33 cellular contexts compared by ENCODE assay signal in the genomic region with DNA sequence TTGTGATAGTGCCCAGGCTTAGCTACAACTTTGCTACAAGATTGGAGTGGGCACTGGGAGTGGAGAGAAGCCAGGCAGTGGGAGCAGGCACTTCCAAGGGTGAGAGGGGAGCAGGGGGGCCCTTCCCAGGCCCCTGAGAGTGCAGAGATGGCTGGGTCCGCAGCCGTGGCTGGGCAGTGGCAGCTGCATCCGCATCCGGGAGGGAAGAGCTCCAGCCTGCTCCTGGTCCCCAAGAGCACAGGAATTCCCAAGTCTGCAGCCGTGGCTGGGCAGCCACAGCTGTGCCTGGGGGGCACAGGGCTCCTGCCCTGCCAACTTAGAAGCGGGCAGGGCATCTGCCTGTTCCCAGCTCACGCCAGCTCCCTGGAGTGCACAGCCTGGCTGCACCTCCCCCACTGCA.
"Had no signal": no experiment of that assay in that cellular context is flagged by ENCODE, and none has a peak within 500 bp of the region (broad histone marks: within the 10 kb centered on the region; RNA-seq: fewer than 3 reads in every experiment).

No MANE protein-coding gene starts in this region.

- H3K27ac Mint-ChIP-seq: activated B cell treated with CpG ODN at 0.5 μM for 24 hours; activated CD4-positive, alpha-beta memory T cell treated with anti-CD3 and anti-CD28 coated beads for 36 hours; activated CD4-positive, alpha-beta T cell treated with anti-CD3 and anti-CD28 coated beads, Interleukin-2, amount 10 ng/mL, durations not matched to agents 24 days and 14 days; activated CD8-positive, alpha-beta T cell treated with anti-CD3 and anti-CD28 coated beads for 36 hours; activated naive CD4-positive, alpha-beta T cell treated with anti-CD3 and anti-CD28 coated beads, Interleukin-2, amount 10 ng/mL, durations not matched to agents 7 days and 5 days; activated naive CD4-positive, alpha-beta T cell treated with anti-CD3 and anti-CD28 coated beads, Interleukin-2, amount 50 U/mL, for 24 hours; activated naive CD8-positive, alpha-beta T cell; activated naive CD8-positive, alpha-beta T cell treated with anti-CD3 and anti-CD28 coated beads, Interleukin-2, amount 10 ng/mL, durations not matched to agents 7 days and 5 days; activated naive CD8-positive, alpha-beta T cell treated with anti-CD3 and anti-CD28 coated beads, Interleukin-2, amount 50 U/mL, for 24 hours; activated T-cell treated with anti-CD3 and anti-CD28 coated beads, Interleukin-2, amount 50 U/mL, for 24 hours; activated T-helper 2 cell treated with anti-CD3 and anti-CD28 coated beads, Interferon-gamma antibody, Interleukin-2, Interleukin-4, amounts not matched to agents 10 μg/mL and 5 μg/mL and 100 μg/mL, durations not matched to agents 14 hours and 24 hours and 36 hours; brain; T-helper 1 cell treated with Interleukin-12 subunit alpha and Interleukin-12 subunit beta and Interleukin-4 antibody, amounts not matched to agents 30 μg/mL and 1 μg/mL, for 36 hours; T-helper 2 cell treated with Interferon-gamma antibody and Interleukin-4, amounts not matched to agents 5 μg/mL and 100 μg/mL, for 36 hours had no signal

- H3K4me1 Mint-ChIP-seq: activated B cell treated with CpG ODN at 0.5 μM for 24 hours; activated CD4-positive, alpha-beta T cell treated with anti-CD3 and anti-CD28 coated beads, Interleukin-2, amount 10 ng/mL, durations not matched to agents 24 days and 14 days; activated naive CD4-positive, alpha-beta T cell treated with anti-CD3 and anti-CD28 coated beads, Interleukin-2, amount 10 ng/mL, durations not matched to agents 7 days and 5 days; activated naive CD4-positive, alpha-beta T cell treated with anti-CD3 and anti-CD28 coated beads, Interleukin-2, amount 50 U/mL, for 24 hours; activated naive CD8-positive, alpha-beta T cell treated with anti-CD3 and anti-CD28 coated beads, Interleukin-2, amount 10 ng/mL, durations not matched to agents 7 days and 5 days; activated naive CD8-positive, alpha-beta T cell treated with anti-CD3 and anti-CD28 coated beads, Interleukin-2, amount 50 U/mL, for 24 hours; brain; central memory CD8-positive, alpha-beta T cell had no signal

- H3K27me3 ChIP-seq: ascending aorta, cardiac muscle cell had no signal

- H3K4me3 ChIP-seq: ascending aorta, cardiac muscle cell had no signal

- H3K36me3 ChIP-seq: ascending aorta, cardiac muscle cell had no signal

- ATAC-seq: activated CD8-positive, alpha-beta T cell treated with anti-CD3 and anti-CD28 coated beads for 36 hours; activated naive CD8-positive, alpha-beta T cell treated with anti-CD3 and anti-CD28 coated beads, Interleukin-2, amount 50 U/mL, for 24 hours had no signal

- H3K27me3 Mint-ChIP-seq: activated B cell treated with CpG ODN at 0.5 μM for 24 hours; activated CD4-positive, alpha-beta memory T cell treated with anti-CD3 and anti-CD28 coated beads for 36 hours; activated CD4-positive, alpha-beta T cell treated with anti-CD3 and anti-CD28 coated beads, Interleukin-2, amount 10 ng/mL, durations not matched to agents 24 days and 14 days; activated CD8-positive, alpha-beta T cell treated with anti-CD3 and anti-CD28 coated beads for 36 hours; activated naive CD4-positive, alpha-beta T cell treated with anti-CD3 and anti-CD28 coated beads, Interleukin-2, amount 10 ng/mL, durations not matched to agents 7 days and 5 days; activated naive CD4-positive, alpha-beta T cell treated with anti-CD3 and anti-CD28 coated beads, Interleukin-2, amount 50 U/mL, for 24 hours; activated naive CD8-positive, alpha-beta T cell; activated naive CD8-positive, alpha-beta T cell treated with anti-CD3 and anti-CD28 coated beads, Interleukin-2, amount 10 ng/mL, durations not matched to agents 7 days and 5 days; activated naive CD8-positive, alpha-beta T cell treated with anti-CD3 and anti-CD28 coated beads, Interleukin-2, amount 50 U/mL, for 24 hours; activated T-cell treated with anti-CD3 and anti-CD28 coated beads, Interleukin-2, amount 50 U/mL, for 24 hours; brain; central memory CD8-positive, alpha-beta T cell had no signal

- H3K36me3 Mint-ChIP-seq: activated CD4-positive, alpha-beta memory T cell treated with anti-CD3 and anti-CD28 coated beads for 36 hours; activated naive CD4-positive, alpha-beta T cell treated with anti-CD3 and anti-CD28 coated beads, Interleukin-2, amount 10 ng/mL, durations not matched to agents 7 days and 5 days; activated naive CD4-positive, alpha-beta T cell treated with anti-CD3 and anti-CD28 coated beads, Interleukin-2, amount 50 U/mL, for 24 hours; activated naive CD8-positive, alpha-beta T cell; activated naive CD8-positive, alpha-beta T cell treated with anti-CD3 and anti-CD28 coated beads, Interleukin-2, amount 10 ng/mL, durations not matched to agents 7 days and 5 days; brain had no signal

- H3K4me1 ChIP-seq: ascending aorta had no signal

- H3K9me3 ChIP-seq: ascending aorta had no signal

- DNase-seq: activated B cell treated with CpG ODN at 0.5 μM for 24 hours; activated CD4-positive, alpha-beta memory T cell treated with anti-CD3 and anti-CD28 coated beads for 36 hours; activated CD4-positive, alpha-beta T cell treated with anti-CD3 and anti-CD28 coated beads for 4 hours; activated CD4-positive, alpha-beta T cell treated with anti-CD3 and anti-CD28 coated beads, Interleukin-2, amount 10 ng/mL, durations not matched to agents 24 days and 14 days; activated CD4-positive, alpha-beta T cell treated with anti-CD3 and anti-CD28 coated beads, Interleukin-2, amount 50 U/mL, for 1 hour; activated CD4-positive, alpha-beta T cell treated with anti-CD3 and anti-CD28 coated beads, Interleukin-2, amount 50 U/mL, for 4 hours; activated CD4-positive, CD25-positive, alpha-beta regulatory T cell treated with anti-CD3 and anti-CD28 coated beads, Interleukin-2, amount 50 U/mL, for 72 hours; activated CD8-positive, alpha-beta memory T cell treated with anti-CD3 and anti-CD28 coated beads, Interleukin-2, amount 50 U/mL, for 4 hours; activated CD8-positive, alpha-beta T cell treated with anti-CD3 and anti-CD28 coated beads for 36 hours; activated effector memory CD4-positive, alpha-beta T cell treated with Interleukin-2 at 50 U/mL for 16 hours; activated gamma-delta T cell; activated naive CD4-positive, alpha-beta T cell treated with anti-CD3 and anti-CD28 coated beads, Interleukin-2, amount 10 ng/mL, durations not matched to agents 7 days and 5 days; activated naive CD4-positive, alpha-beta T cell treated with Interleukin-2 at 50 U/mL for 16 hours; activated naive CD8-positive, alpha-beta T cell treated with anti-CD3 and anti-CD28 coated beads, Interleukin-2, amount 10 ng/mL, durations not matched to agents 7 days and 5 days; activated naive CD8-positive, alpha-beta T cell treated with anti-CD3 and anti-CD28 coated beads, Interleukin-2, amount 50 U/mL, for 24 hours; activated T-cell treated with anti-CD3 and anti-CD28 coated beads, Interleukin-2, amount 50 U/mL, for 24 hours; activated T-cell treated with anti-CD3 and anti-CD28 coated beads, Interleukin-2, amount 50 U/mL, for 48 hours; amygdala; caudate nucleus; cerebellar nuclear complex; T-helper 1 cell; T-helper 2 cell; T-helper 9 cell had no signal

- H3K4me3 Mint-ChIP-seq: activated B cell treated with CpG ODN at 0.5 μM for 24 hours; activated CD4-positive, alpha-beta memory T cell treated with anti-CD3 and anti-CD28 coated beads for 36 hours; activated CD4-positive, alpha-beta T cell treated with anti-CD3 and anti-CD28 coated beads, Interleukin-2, amount 10 ng/mL, durations not matched to agents 24 days and 14 days; activated CD8-positive, alpha-beta T cell treated with anti-CD3 and anti-CD28 coated beads for 36 hours; activated naive CD4-positive, alpha-beta T cell treated with anti-CD3 and anti-CD28 coated beads, Interleukin-2, amount 10 ng/mL, durations not matched to agents 7 days and 5 days; activated naive CD4-positive, alpha-beta T cell treated with anti-CD3 and anti-CD28 coated beads, Interleukin-2, amount 50 U/mL, for 24 hours; activated naive CD8-positive, alpha-beta T cell; activated naive CD8-positive, alpha-beta T cell treated with anti-CD3 and anti-CD28 coated beads, Interleukin-2, amount 10 ng/mL, durations not matched to agents 7 days and 5 days; activated naive CD8-positive, alpha-beta T cell treated with anti-CD3 and anti-CD28 coated beads, Interleukin-2, amount 50 U/mL, for 24 hours; activated T-cell treated with anti-CD3 and anti-CD28 coated beads, Interleukin-2, amount 50 U/mL, for 24 hours; brain; central memory CD8-positive, alpha-beta T cell; T-helper 1 cell treated with Interleukin-12 subunit alpha and Interleukin-12 subunit beta and Interleukin-4 antibody, amounts not matched to agents 30 μg/mL and 1 μg/mL, for 36 hours; T-helper 2 cell treated with Interferon-gamma antibody and Interleukin-4, amounts not matched to agents 5 μg/mL and 100 μg/mL, for 36 hours had no signal

- H3K27ac ChIP-seq: ascending aorta, cardiac muscle cell, VCaP had no signal
